Comparison of ENCODE assay signal across 24 cellular contexts in genomic region chr18:74520096-74520833, GRCh38. TPM values are rescaled to one million over a fixed set of nuclear protein-coding genes. Genes with fewer than 3 reads are reported as not detected.
"Had no signal": no experiment of that assay in that cellular context is flagged by ENCODE, and none has a peak within 500 bp of the region (broad histone marks: within the 10 kb centered on the region; RNA-seq: fewer than 3 reads in every experiment).

No MANE protein-coding gene starts in this region.

- H3K27ac ChIP-seq: body of pancreas, colonic mucosa, esophagus muscularis mucosa, left ventricle myocardium inferior, right atrium auricular region, upper lobe of left lung, WERI-Rb-1 had no signal

- H3K9me3 Mint-ChIP-seq: activated CD4-positive, alpha-beta memory T cell treated with anti-CD3 and anti-CD28 coated beads for 36 hours; activated naive CD4-positive, alpha-beta T cell treated with anti-CD3 and anti-CD28 coated beads, Interleukin-2, amount 50 U/mL, for 24 hours; memory B cell; natural killer cell treated with Interleukin-12 subunit alpha and Interleukin-12 subunit beta and Interleukin-15 and Interleukin-18, amount 100 ng/mL, for 72 hours had no signal

- H3K4me3 Mint-ChIP-seq: activated CD4-positive, alpha-beta memory T cell treated with anti-CD3 and anti-CD28 coated beads for 36 hours; activated CD4-positive, alpha-beta T cell treated with anti-CD3 and anti-CD28 coated beads for 36 hours; activated CD8-positive, alpha-beta memory T cell treated with anti-CD3 and anti-CD28 coated beads, Interleukin-2, amount 10 ng/mL, durations not matched to agents 7 days and 5 days; activated naive CD4-positive, alpha-beta T cell treated with anti-CD3 and anti-CD28 coated beads, Interleukin-2, amount 50 U/mL, for 24 hours; memory B cell; natural killer cell treated with Interleukin-12 subunit alpha and Interleukin-12 subunit beta and Interleukin-15 and Interleukin-18, amount 100 ng/mL, for 72 hours had no signal

- H3K4me1 Mint-ChIP-seq: activated CD4-positive, alpha-beta T cell treated with anti-CD3 and anti-CD28 coated beads for 36 hours; activated CD8-positive, alpha-beta memory T cell treated with anti-CD3 and anti-CD28 coated beads, Interleukin-2, amount 10 ng/mL, durations not matched to agents 7 days and 5 days; activated naive CD4-positive, alpha-beta T cell treated with anti-CD3 and anti-CD28 coated beads, Interleukin-2, amount 50 U/mL, for 24 hours; memory B cell had no signal

- H3K27me3 Mint-ChIP-seq: activated CD4-positive, alpha-beta memory T cell treated with anti-CD3 and anti-CD28 coated beads for 36 hours; activated CD4-positive, alpha-beta T cell treated with anti-CD3 and anti-CD28 coated beads for 36 hours; activated CD8-positive, alpha-beta memory T cell treated with anti-CD3 and anti-CD28 coated beads, Interleukin-2, amount 10 ng/mL, durations not matched to agents 7 days and 5 days; activated naive CD4-positive, alpha-beta T cell treated with anti-CD3 and anti-CD28 coated beads, Interleukin-2, amount 50 U/mL, for 24 hours; memory B cell; natural killer cell treated with Interleukin-12 subunit alpha and Interleukin-12 subunit beta and Interleukin-15 and Interleukin-18, amount 100 ng/mL, for 72 hours had no signal

- H3K9me3 ChIP-seq: body of pancreas, colonic mucosa, esophagus muscularis mucosa, left ventricle myocardium inferior, right atrium auricular region, upper lobe of left lung had no signal

- ATAC-seq: activated CD4-positive, alpha-beta T cell treated with anti-CD3 and anti-CD28 coated beads for 36 hours; activated CD8-positive, alpha-beta memory T cell treated with anti-CD3 and anti-CD28 coated beads, Interleukin-2, amount 10 ng/mL, durations not matched to agents 7 days and 5 days; body of pancreas; natural killer cell treated with Interleukin-12 subunit alpha and Interleukin-12 subunit beta and Interleukin-15 and Interleukin-18, amount 100 ng/mL, for 72 hours; stimulated activated naive CD8-positive, alpha-beta T cell treated with anti-CD3 and anti-CD28 coated beads, Interleukin-15, Interleukin-2, amounts not matched to agents 100 U/mL and 50 U/mL, for 24 hours had no signal

- H3K27me3 ChIP-seq: body of pancreas, colonic mucosa, esophagus muscularis mucosa, right atrium auricular region, upper lobe of left lung had no signal

- H3K4me1 ChIP-seq: right atrium auricular region had no signal

- DNase-seq: activated CD4-positive, alpha-beta memory T cell treated with anti-CD3 and anti-CD28 coated beads for 36 hours; activated CD4-positive, alpha-beta T cell treated with anti-CD3 and anti-CD28 coated beads for 36 hours; activated CD8-positive, alpha-beta memory T cell treated with anti-CD3 and anti-CD28 coated beads, Interleukin-2, amount 10 ng/mL, durations not matched to agents 7 days and 5 days; activated effector memory CD4-positive, alpha-beta T cell treated with Interleukin-2 at 50 U/mL for 16 hours; activated T-cell treated with anti-CD3 and anti-CD28 coated beads, Interleukin-2, amount 50 U/mL, for 1 hour; amniotic stem cell; central memory CD4-positive, alpha-beta T cell; colonic mucosa; left ventricle myocardium inferior; posterior cingulate gyrus; small intestine; stimulated activated CD4-positive, alpha-beta T cell treated with anti-CD3 and anti-CD28 coated beads, Interleukin-4, amount 100 ng/mL, for 4 hours; stimulated activated CD8-positive, alpha-beta memory T cell treated with anti-CD3 and anti-CD28 coated beads, Interleukin-4, amount 100 ng/mL, for 48 hours; stimulated activated naive CD8-positive, alpha-beta T cell treated with anti-CD3 and anti-CD28 coated beads, Interleukin-15, Interleukin-2, amounts not matched to agents 100 U/mL and 50 U/mL, for 24 hours; T1000; upper lobe of left lung; WERI-Rb-1 had no signal

- H3K27ac Mint-ChIP-seq: activated CD4-positive, alpha-beta memory T cell treated with anti-CD3 and anti-CD28 coated beads for 36 hours; activated CD4-positive, alpha-beta T cell treated with anti-CD3 and anti-CD28 coated beads for 36 hours; activated CD8-positive, alpha-beta memory T cell treated with anti-CD3 and anti-CD28 coated beads, Interleukin-2, amount 10 ng/mL, durations not matched to agents 7 days and 5 days; activated naive CD4-positive, alpha-beta T cell treated with anti-CD3 and anti-CD28 coated beads, Interleukin-2, amount 50 U/mL, for 24 hours; memory B cell; natural killer cell treated with Interleukin-12 subunit alpha and Interleukin-12 subunit beta and Interleukin-15 and Interleukin-18, amount 100 ng/mL, for 72 hours had no signal

- H3K4me3 ChIP-seq: body of pancreas, colonic mucosa, esophagus muscularis mucosa, left ventricle myocardium inferior, right atrium auricular region, upper lobe of left lung had no signal

RNA-seq across cellular contexts. Expression of gene CNDP1, which starts 14.0 kb away (rescaled TPM):
- total RNA-seq: activated CD4-positive, alpha-beta memory T cell treated with anti-CD3 and anti-CD28 coated beads for 36 hours; activated CD4-positive, alpha-beta T cell treated with anti-CD3 and anti-CD28 coated beads for 36 hours; esophagus muscularis mucosa; left ventricle myocardium inferior; right atrium auricular region; upper lobe of left lung had no signal
- polyA plus RNA-seq: keratinocyte had no signal
